10 cellular contexts compared by ENCODE assay signal in the genomic region with DNA sequence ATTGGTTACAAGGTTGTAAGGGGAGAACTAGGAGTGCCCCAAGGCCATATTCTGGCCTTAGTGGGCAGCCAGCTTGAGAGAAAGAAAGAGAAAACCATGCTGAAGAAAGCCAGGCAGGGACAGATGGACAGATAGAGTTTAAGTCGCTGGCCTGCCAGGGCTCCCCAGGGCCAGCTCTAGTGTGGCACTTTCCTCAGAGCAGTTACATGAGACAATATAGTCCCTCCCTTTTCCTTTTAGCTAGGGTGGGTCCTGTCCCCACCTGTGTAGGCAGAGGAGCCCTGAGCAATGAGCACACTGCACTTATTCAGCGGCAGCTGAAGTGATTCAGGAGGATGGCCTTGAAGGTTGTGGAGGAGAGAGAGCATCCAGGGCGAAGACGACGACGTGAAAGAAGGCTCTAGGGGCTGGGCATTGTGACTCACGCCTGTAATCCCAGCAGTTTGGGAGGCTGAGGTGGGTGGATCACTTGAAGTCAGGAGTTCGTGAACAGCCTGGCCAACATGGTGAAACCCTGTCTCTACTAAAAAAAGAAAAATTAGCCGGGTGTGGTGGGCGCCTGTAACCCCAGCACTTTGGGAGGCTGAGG.
DNase-seq lines count a peak whose midpoint lies in the region; TF ChIP-seq lines count a peak whose summit lies in the region.
"Had no signal": no experiment of that assay in that cellular context is flagged by ENCODE, and none has a peak within 500 bp of the region (broad histone marks: within the 10 kb centered on the region; RNA-seq: fewer than 3 reads in every experiment).

No MANE protein-coding gene starts in this region.

- in situ Hi-C loops in GM23248 (cut with MboI), result no loop called here
- in situ Hi-C loops in KBM-7 (cut with MboI; ENCODE audit: low pct_unique_long_range_greater_than_20kb, low sequenced_read_pairs), result no loop called here

- peak overlapping the region; percentile 75 for H3K9ac ChIP-seq in GM23248

- intact Hi-C loops in activated CD4-positive, alpha-beta T cell treated with anti-CD3 and anti-CD28 coated beads, Interleukin-2, amount 10 ng/mL, durations not matched to agents 24 days and 14 days (cut with micrococcal nuclease), result no loop called here
- intact Hi-C loops in left ventricle myocardium inferior (cut with micrococcal nuclease), result no loop called here

- WGBS in GM23248 (ENCODE audit: low coverage in 1 of 2, low lambda C conversion rate in 2 of 2, missing lambda C conversion rate in 2 of 2), 2 experiments, result 10 to 11% methylated on average over 10 of the region's 10 CpGs

- H3K9me2 ChIP-seq in GM23248 (ENCODE audit: insufficient read depth), result no peaks in the 10 kb centered on the region

- H3K4me2 ChIP-seq in GM23248 (ENCODE audit: unreplicated experiment), result peak overlapping the region; percentile 62

- H3K4me3 ChIP-seq in GM23248 (no peak overlapping the region), fibroblast of mammary gland (ENCODE audit: control insufficient read depth, low read depth, low read length) (no peak overlapping the region), skin epidermis (no peak overlapping the region), left ventricle myocardium inferior (no peak overlapping the region)
- H3K4me3 ChIP-seq: left lung had no signal

- DNase-seq in GM23248 (peak; percentile 95), RPMI7951 (ENCODE audit: low read depth) (peak; percentile 66), fibroblast of mammary gland (ENCODE audit: low read depth) (peak; percentile 92), KBM-7 (no peak), left ventricle myocardium inferior (no peak)
- DNase-seq in activated CD4-positive, CD25-positive, alpha-beta regulatory T cell treated with anti-CD3 and anti-CD28 coated beads, Interleukin-2, amount 50 U/mL, for 72 hours, result no peak
- DNase-seq in activated CD4-positive, alpha-beta T cell treated with anti-CD3 and anti-CD28 coated beads, Interleukin-2, amount 10 ng/mL, durations not matched to agents 24 days and 14 days, result no peak

- H3K27me3 Mint-ChIP-seq in activated CD4-positive, alpha-beta T cell treated with anti-CD3 and anti-CD28 coated beads, Interleukin-2, amount 10 ng/mL, durations not matched to agents 24 days and 14 days, result peaks cover 8% of the 10 kb centered on the region

- no peaks in the 10 kb centered on the region for H3K36me3 Mint-ChIP-seq in activated CD4-positive, alpha-beta T cell treated with anti-CD3 and anti-CD28 coated beads, Interleukin-2, amount 10 ng/mL, durations not matched to agents 24 days and 14 days (ENCODE audit: low read depth)
- H3K36me3 Mint-ChIP-seq: brain had no signal

- no peaks in the 10 kb centered on the region for H3K9me3 Mint-ChIP-seq in activated CD4-positive, alpha-beta T cell treated with anti-CD3 and anti-CD28 coated beads, Interleukin-2, amount 10 ng/mL, durations not matched to agents 24 days and 14 days
- H3K9me3 Mint-ChIP-seq: brain had no signal

- H4K20me1 ChIP-seq in GM23248 (ENCODE audit: insufficient read depth), result no peaks in the 10 kb centered on the region

- TF ChIP-seq CTCF in fibroblast of mammary gland (conservative IDR thresholded peaks at IDR 0.05; ENCODE audit: control insufficient read depth, insufficient read depth, low read depth, low read length), result no peak
- no peak for TF ChIP-seq CTCF in left ventricle myocardium inferior (IDR thresholded peaks at IDR 0.05; ENCODE audit: borderline replicate concordance)

- H3K27me3 ChIP-seq in GM23248 (replicated peaks; ENCODE audit: insufficient read depth), result no peaks in the 10 kb centered on the region
- H3K27me3 ChIP-seq in left ventricle myocardium inferior (ENCODE audit: low read depth), result no peaks in the 10 kb centered on the region
- H3K27me3 ChIP-seq: left lung had no signal

- no peaks in the 10 kb centered on the region for H3K79me2 ChIP-seq in GM23248 (ENCODE audit: insufficient read depth)

- H3K4me1 Mint-ChIP-seq in activated CD4-positive, alpha-beta T cell treated with anti-CD3 and anti-CD28 coated beads, Interleukin-2, amount 10 ng/mL, durations not matched to agents 24 days and 14 days, result peaks cover 28% of the 10 kb centered on the region

- H3K9me3 ChIP-seq in GM23248 (ENCODE audit: low read depth) (no peaks in the 10 kb centered on the region), left ventricle myocardium inferior (replicated peaks) (no peaks in the 10 kb centered on the region)
- H3K9me3 ChIP-seq: left lung had no signal

- H3K27ac ChIP-seq in GM23248, result peak overlapping the region; percentile 94
- peak overlapping the region in 17 of 21 experiments; percentile 9 to 87 (median 70) for H3K27ac ChIP-seq in skin epidermis
- H3K27ac ChIP-seq in left ventricle myocardium inferior (replicated peaks), result no peak overlapping the region

- peaks cover 54% of the 10 kb centered on the region for H3K4me1 ChIP-seq in GM23248 (ENCODE audit: insufficient read depth)
- H3K4me1 ChIP-seq in left ventricle myocardium inferior, result peaks cover 8% of the 10 kb centered on the region

- no peak overlapping the region for H3K27ac Mint-ChIP-seq in activated CD4-positive, alpha-beta T cell treated with anti-CD3 and anti-CD28 coated beads, Interleukin-2, amount 10 ng/mL, durations not matched to agents 24 days and 14 days

- H3K4me3 Mint-ChIP-seq in activated CD4-positive, alpha-beta T cell treated with anti-CD3 and anti-CD28 coated beads, Interleukin-2, amount 10 ng/mL, durations not matched to agents 24 days and 14 days, result no peak overlapping the region
- H3K4me3 Mint-ChIP-seq: brain had no signal

- peaks cover 51% of the 10 kb centered on the region for H3F3A ChIP-seq in GM23248 (ENCODE audit: insufficient read depth)

- peak overlapping the region; percentile 35 for H2AFZ ChIP-seq in GM23248

- no peaks in the 10 kb centered on the region for H3K36me3 ChIP-seq in GM23248 (ENCODE audit: low read depth)
- H3K36me3 ChIP-seq in left ventricle myocardium inferior, result no peaks in the 10 kb centered on the region
- H3K36me3 ChIP-seq: left lung had no signal

Comparison
In these comparisons a context has a peak if more than half of its experiments do, and no peak if none do; other contexts are left out.
1. DNase-seq: peak in GM23248 (single experiment), RPMI7951 (single experiment) and fibroblast of mammary gland (single experiment); none in KBM-7 (single experiment), activated CD4-positive, CD25-positive, alpha-beta regulatory T cell treated with anti-CD3 and anti-CD28 coated beads, Interleukin-2, amount 50 U/mL, for 72 hours (single experiment), activated CD4-positive, alpha-beta T cell treated with anti-CD3 and anti-CD28 coated beads, Interleukin-2, amount 10 ng/mL, durations not matched to agents 24 days and 14 days (single experiment) and left ventricle myocardium inferior (single experiment).